In the genomic region with DNA sequence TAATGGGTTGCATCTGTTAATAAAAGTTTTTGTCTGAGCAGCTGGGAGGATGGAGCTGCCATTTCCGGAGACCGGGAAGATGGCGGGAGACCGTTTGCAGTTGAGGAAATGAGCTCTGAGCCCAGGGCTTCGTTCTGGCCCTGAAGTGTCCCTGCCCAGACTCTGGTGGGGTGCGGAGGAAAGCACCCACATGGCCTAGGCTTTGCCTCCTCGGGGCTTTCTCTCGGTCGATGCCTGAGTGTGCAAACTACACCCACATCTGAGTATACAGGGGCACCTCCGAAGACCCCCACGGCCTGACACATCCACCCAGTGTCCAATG, we compare ENCODE assay signal across 8 cellular contexts. TPM values are rescaled to one million over a fixed set of nuclear protein-coding genes. Genes with fewer than 3 reads are reported as not detected.
DNase-seq lines count a peak whose midpoint lies in the region; ATAC-seq and TF ChIP-seq lines count a peak whose summit lies in the region.

No MANE protein-coding gene starts in this region.

- H3K4me3 ChIP-seq in AG10803 (ENCODE audit: low read length) (peak overlapping the region; percentile 57), OCI-LY3 (ENCODE audit: low read length) (peak overlapping the region; percentile 81), esophagus squamous epithelium (peak overlapping the region; percentile 29 to 58 (median 53)), gastrocnemius medialis (peak overlapping the region; percentile 47 to 69 (median 62)), WERI-Rb-1 (ENCODE audit: low read depth, low read length) (no peak overlapping the region)

- H3K4me1 ChIP-seq in OCI-LY3 (ENCODE audit: low read length) = peaks cover 10% of the 10 kb centered on the region
- peaks cover 15 to 62% (median 19%) of the 10 kb centered on the region in 3 donors for H3K4me1 ChIP-seq in esophagus squamous epithelium
- H3K4me1 ChIP-seq in gastrocnemius medialis = peaks cover 5 to 17% of the 10 kb centered on the region in 2 donors

- no peaks in the 10 kb centered on the region for H4K20me1 ChIP-seq in OCI-LY3 (ENCODE audit: insufficient read depth, low read length)

- H3K27ac ChIP-seq in OCI-LY3 (ENCODE audit: low read length) (peak overlapping the region; percentile 34), esophagus squamous epithelium (peak overlapping the region; percentile 84 to 95 (median 93)), gastrocnemius medialis (peak overlapping the region; percentile 80 to 87 (median 86)), WERI-Rb-1 (no peak overlapping the region)

- TF ChIP-seq CTCF in AG10803 (conservative IDR thresholded peaks at IDR 0.05; ENCODE audit: low read length) (no peak), GM20000 (IDR thresholded peaks at IDR 0.05; ENCODE audit: extremely low read depth, missing control alignments) (no peak), OCI-LY3 (IDR thresholded peaks at IDR 0.05; ENCODE audit: low read depth, low read length) (no peak), esophagus squamous epithelium (IDR thresholded peaks at IDR 0.05) (no peak), gastrocnemius medialis (IDR thresholded peaks at IDR 0.05 in 4 of 5, conservative IDR thresholded peaks at IDR 0.05 in 1 of 5) (no peak), WERI-Rb-1 (IDR thresholded peaks at IDR 0.05; ENCODE audit: low read depth, low read length) (no peak)

- peak overlapping the region; percentile 65 for H2AFZ ChIP-seq in OCI-LY3 (ENCODE audit: low read depth, low read length)

- in situ Hi-C loops in gastrocnemius medialis (cut with MboI; ENCODE audit: low sequenced_read_pairs in 4 of 4) = loop anchor here (5.0 to 25.0 kb wide), 6 partner anchors 74 to 574 kb away; partner anchors contain the start of gene C19orf53 (in 1 of the 4)

- H3K27me3 ChIP-seq in OCI-LY3 (ENCODE audit: low read depth, low read length) = peaks cover 21% of the 10 kb centered on the region
- peaks cover 0 to 17% (median 0%) of the 10 kb centered on the region in 4 donors for H3K27me3 ChIP-seq in esophagus squamous epithelium
- H3K27me3 ChIP-seq in gastrocnemius medialis = peaks cover 5 to 7% (median 6%) of the 10 kb centered on the region in 3 donors
- no peaks in the 10 kb centered on the region for H3K27me3 ChIP-seq in WERI-Rb-1 (ENCODE audit: insufficient read depth, low read depth, severe bottlenecking)

- intact Hi-C loops in esophagus squamous epithelium (cut with DNase I) = loop anchor here (10.0 kb wide), 1 partner anchor 267 kb away; no protein-coding TSS in a partner anchor
- intact Hi-C loops in gastrocnemius medialis (cut with DNase I; ENCODE audit: low total_unique reads) = no loop called here

- peak; percentile 60 for DNase-seq in AG10803 (ENCODE audit: low read depth)
- peak; percentile 62 for DNase-seq in GM20000 (ENCODE audit: low spot score)
- no peak for DNase-seq in esophagus squamous epithelium (lab: John Stamatoyannopoulos, UW)
- no peak for DNase-seq in gastrocnemius medialis
- DNase-seq in cerebellar cortex (ENCODE audit: low spot score) = no peak
- DNase-seq in WERI-Rb-1 = no peak

- H3K79me2 ChIP-seq in OCI-LY3 (ENCODE audit: low read length) = no peaks in the 10 kb centered on the region

- ATAC-seq in gastrocnemius medialis = peak; percentile 2 to 11
- no peak for ATAC-seq in GM18858 (IDR thresholded peaks at IDR 0.05; ENCODE audit: unreplicated experiment)

- H3K4me2 ChIP-seq in OCI-LY3 (ENCODE audit: low read length) = peak overlapping the region; percentile 90

- H3K9me3 ChIP-seq in OCI-LY3 (ENCODE audit: insufficient read depth, low read length) = no peaks in the 10 kb centered on the region
- H3K9me3 ChIP-seq in esophagus squamous epithelium = no peaks in the 10 kb centered on the region
- H3K9me3 ChIP-seq in gastrocnemius medialis = no peaks in the 10 kb centered on the region
- no peaks in the 10 kb centered on the region for H3K9me3 ChIP-seq in WERI-Rb-1 (ENCODE audit: severe bottlenecking)

- H3K36me3 ChIP-seq in OCI-LY3 (replicated peaks; ENCODE audit: low read depth, low read length) = no peaks in the 10 kb centered on the region
- H3K36me3 ChIP-seq in esophagus squamous epithelium = no peaks in the 10 kb centered on the region
- H3K36me3 ChIP-seq in gastrocnemius medialis = no peaks in the 10 kb centered on the region
- no peaks in the 10 kb centered on the region; the same call in 1 of the 2 replicates for H3K36me3 ChIP-seq in WERI-Rb-1

- 16 to 40% methylated on average over 5 to 9 of the region's 11 CpGs for WGBS in esophagus squamous epithelium, 2 donors

- TF ChIP-seq POLR2A in esophagus squamous epithelium (IDR thresholded peaks at IDR 0.05) = no peak
- no peak for TF ChIP-seq POLR2A in gastrocnemius medialis (IDR thresholded peaks at IDR 0.05)

- peak overlapping the region; percentile 80 for H3K9ac ChIP-seq in OCI-LY3 (ENCODE audit: low read length)

RNA-seq across cellular contexts. Expression of gene NANOS3, which starts 15.6 kb away (rescaled TPM):
- total RNA-seq in esophagus squamous epithelium (not detected), gastrocnemius medialis (not detected)

RNA-seq across cellular contexts. Expression of gene BRME1, which starts 44.6 kb away (rescaled TPM):
- total RNA-seq in esophagus squamous epithelium (1 to 10 TPM; 1.8 to 6.3 (median 4.0) TPM), gastrocnemius medialis (1 to 10 TPM in 1 of 4 donors, under 1 TPM in 3; 0.19 to 1.0 (median 0.56) TPM)

RNA-seq across cellular contexts. Expression of gene CC2D1A, which starts 44.6 kb away (rescaled TPM):
- total RNA-seq in esophagus squamous epithelium = 10 to 100 TPM; 28.0 to 56.9 (median 36.0) TPM
- 10 to 100 TPM; 22.3 to 44.9 (median 33.7) TPM for total RNA-seq in gastrocnemius medialis

Comparison
In these comparisons a context has a peak if more than half of its experiments do, and no peak if none do; other contexts are left out.
1. DNase-seq: peak in AG10803 (single experiment) and GM20000 (single experiment); none in esophagus squamous epithelium (single experiment), gastrocnemius medialis (0 of 2), cerebellar cortex (single experiment) and WERI-Rb-1 (single experiment).